In genomic region chr16:16199428-16199827, GRCh38 we compare ENCODE assay signal across 11 cellular contexts. TPM values are rescaled to one million over a fixed set of nuclear protein-coding genes. Genes with fewer than 3 reads are reported as not detected.
DNase-seq lines count a peak whose midpoint lies in the region; FAIRE-seq and TF ChIP-seq lines count a peak whose summit lies in the region.
"Not testable (repeated sequence)": the region's sequence is repeated elsewhere in the genome, so short reads cannot be mapped to it uniquely, and the experiment has no call there.
"Had no signal": no experiment of that assay in that cellular context is flagged by ENCODE, and none has a peak within 500 bp of the region (broad histone marks: within the 10 kb centered on the region; RNA-seq: fewer than 3 reads in every experiment).

No MANE protein-coding gene starts in this region.

- H3K4me3 ChIP-seq in bronchial epithelial cell (ENCODE audit: low read depth, low read length); fibroblast of villous mesenchyme (ENCODE audit: low read depth, low read length): not testable (repeated sequence)

- H3K36me3 ChIP-seq in bronchial epithelial cell (ENCODE audit: control insufficient read depth, insufficient read depth, low read length): not testable (repeated sequence)

- not testable (repeated sequence) for H3K27me3 Mint-ChIP-seq in HFFc6 (ENCODE audit: insufficient read depth); activated naive CD4-positive, alpha-beta T cell treated with anti-CD3 and anti-CD28 coated beads for 36 hours (ENCODE audit: low read depth)

- peak; percentile 38 for DNase-seq in CD1c-positive myeloid dendritic cell (ENCODE audit: extremely low spot score)
- peak; percentile 42 for DNase-seq in HFFc6
- peak; percentile 6 for DNase-seq in RCC 7860 (ENCODE audit: low spot score)
- DNase-seq in activated naive CD4-positive, alpha-beta T cell treated with anti-CD3 and anti-CD28 coated beads for 36 hours: peak; percentile 41
- peak; percentile 59 for DNase-seq in bronchial epithelial cell (ENCODE audit: low read depth)
- DNase-seq in fibroblast of villous mesenchyme (ENCODE audit: low read depth): peak; percentile 31
- DNase-seq in renal cortical epithelial cell (ENCODE audit: low read depth): peak; percentile 67

- not testable (repeated sequence) for H3K27ac Mint-ChIP-seq in HFFc6; activated naive CD4-positive, alpha-beta T cell treated with anti-CD3 and anti-CD28 coated beads for 36 hours

- not testable (repeated sequence) for H3K4me3 Mint-ChIP-seq in HFFc6; activated naive CD4-positive, alpha-beta T cell treated with anti-CD3 and anti-CD28 coated beads for 36 hours

- not testable (repeated sequence) for H3K27me3 ChIP-seq in bronchial epithelial cell (ENCODE audit: control insufficient read depth, insufficient read depth, low read length)

- not testable (repeated sequence) for TF ChIP-seq CTCF in HFFc6 (IDR thresholded peaks at IDR 0.05); bronchial epithelial cell (IDR thresholded peaks at IDR 0.05; ENCODE audit: insufficient read depth, low read length, severe bottlenecking); fibroblast of villous mesenchyme (IDR thresholded peaks at IDR 0.05; ENCODE audit: insufficient read depth, low read depth, low read length)

- H3K9me3 Mint-ChIP-seq in HFFc6; activated naive CD4-positive, alpha-beta T cell treated with anti-CD3 and anti-CD28 coated beads for 36 hours: not testable (repeated sequence)

- FAIRE-seq in RCC 7860 (lab: Jason Lieb, UNC); bronchial epithelial cell (lab: Jason Lieb, UNC): not testable (repeated sequence)

- not testable (repeated sequence) for H3K36me3 Mint-ChIP-seq in HFFc6 (ENCODE audit: low read depth); activated naive CD4-positive, alpha-beta T cell treated with anti-CD3 and anti-CD28 coated beads for 36 hours (ENCODE audit: low read depth)

- intact Hi-C loops in activated naive CD4-positive, alpha-beta T cell treated with anti-CD3 and anti-CD28 coated beads for 36 hours (cut with micrococcal nuclease): loop anchor here (10.0 kb wide), 1 partner anchor 775 kb away; no protein-coding TSS in a partner anchor

- CTCF ChIA-PET in activated naive CD4-positive, alpha-beta T cell treated with anti-CD3 and anti-CD28 coated beads for 36 hours (lab: Charles Lee): interaction anchor here (1.2 kb wide), 1 partner anchor 13 kb away, joined by 3 read pairs; no protein-coding TSS in a partner anchor

- not testable (repeated sequence) for H3K4me1 Mint-ChIP-seq in HFFc6 (ENCODE audit: low read depth); activated naive CD4-positive, alpha-beta T cell treated with anti-CD3 and anti-CD28 coated beads for 36 hours (ENCODE audit: low read depth)

RNA-seq across cellular contexts. Expression of gene ABCC6, which starts 23.9 kb away (rescaled TPM):
- total RNA-seq in HFFc6 (2021; fragmentation: NEBNext Ultra II Directional; extraction: Animal tissue kit (Norgen Biotek cat#: 25700)): under 1 TPM in 1 of 6 experiments, not detected in 5; 0.18 TPM
- not detected for total RNA-seq in activated naive CD4-positive, alpha-beta T cell treated with anti-CD3 and anti-CD28 coated beads for 36 hours
- total RNA-seq in bronchial epithelial cell (under 0.01 TPM in 1 of 2 replicates, not detected in the other), fibroblast of villous mesenchyme (2.6 TPM in 2 replicates), renal cortical epithelial cell (1.4 and 2.9 TPM in 2 replicates)
- total RNA-seq: activated CD8-positive, alpha-beta memory T cell treated with anti-CD3 and anti-CD28 coated beads for 36 hours; activated naive CD8-positive, alpha-beta T cell treated with anti-CD3 and anti-CD28 coated beads, Interleukin-2, amount 10 ng/mL, durations not matched to agents 7 days and 5 days; CD4-positive, alpha-beta T cell; SK-MEL-5 had no signal

RNA-seq across cellular contexts. Expression of gene NOMO3, which starts 32.9 kb away (rescaled TPM):
- 10 to 100 TPM; 25.9 to 34.9 (median 30.9) TPM for total RNA-seq in HFFc6 (2021; fragmentation: NEBNext Ultra II Directional; extraction: Animal tissue kit (Norgen Biotek cat#: 25700))
- total RNA-seq in activated naive CD4-positive, alpha-beta T cell treated with anti-CD3 and anti-CD28 coated beads for 36 hours: 10 to 100 TPM; 21.0 to 26.1 TPM
- total RNA-seq in bronchial epithelial cell (27.1 and 31.1 TPM in 2 replicates), fibroblast of villous mesenchyme (57.3 and 60.9 TPM in 2 replicates), renal cortical epithelial cell (17.0 and 45.1 TPM in 2 replicates)

Comparison
In these comparisons a context has a peak if more than half of its experiments do, and no peak if none do; other contexts are left out.
1. DNase-seq: peak in every context shown above with its lines; median percentile 67 in renal cortical epithelial cell; 59 in bronchial epithelial cell; 42 in HFFc6; 41 in activated naive CD4-positive, alpha-beta T cell treated with anti-CD3 and anti-CD28 coated beads for 36 hours; 38 in CD1c-positive myeloid dendritic cell; 31 in fibroblast of villous mesenchyme; 6 in RCC 7860.